ENCODE assay signal across 10 cellular contexts in the genomic region with DNA sequence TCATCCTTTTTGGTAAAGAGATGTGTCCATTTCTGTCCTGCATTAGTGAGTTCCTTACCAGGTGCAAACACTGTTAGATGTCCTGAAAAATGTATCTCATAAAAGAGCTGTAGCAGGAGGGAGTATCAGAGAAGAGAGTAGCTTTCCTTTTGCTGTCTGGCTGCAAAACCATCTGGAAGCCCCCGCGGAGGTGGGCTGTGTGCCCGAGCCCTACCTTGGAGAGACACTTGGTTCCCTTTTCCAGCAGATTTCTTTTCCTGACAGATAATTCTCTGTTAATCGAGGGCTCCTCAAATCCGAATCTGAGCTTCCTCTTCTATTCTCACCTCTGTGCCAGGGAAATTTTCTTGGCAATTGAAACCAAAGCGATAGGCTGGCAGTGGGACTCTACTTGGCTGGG.
"Had no signal": no experiment of that assay in that cellular context is flagged by ENCODE, and none has a peak within 500 bp of the region (broad histone marks: within the 10 kb centered on the region; RNA-seq: fewer than 3 reads in every experiment).

No MANE protein-coding gene starts in this region.

- H3K36me3 ChIP-seq: HAP-1 had no signal

- H2AFZ ChIP-seq: GM23248, GM23338 had no signal

- H3K9ac ChIP-seq: GM23248 had no signal

- H3K4me3 ChIP-seq: GM23248, GM23338, HAP-1 had no signal

- H3K4me2 ChIP-seq: GM23338 had no signal

- FAIRE-seq: H1, H54 had no signal

- H3K4me1 Mint-ChIP-seq: GM23338 had no signal

- H3K27ac Mint-ChIP-seq: GM23338, H9, HFFc6 had no signal

- H3K4me3 Mint-ChIP-seq: GM23338, H9, HFFc6 had no signal

- H3K27ac ChIP-seq: GM23248 had no signal

- DNase-seq: GM23248, GOT3, H7, H9, HCEC 1CT, HFFc6 had no signal
